In genomic region chr2:96138146-96139145, GRCh38 we compare ENCODE assay signal across 8 cellular contexts.
DNase-seq lines count a peak whose midpoint lies in the region; ATAC-seq, FAIRE-seq and TF ChIP-seq lines count a peak whose summit lies in the region.

Gene ASTL (minus strand): TSS chr2:96138502. CDS start chr2:96138436, 66 bp downstream.

- peak within 1 kb of the TSS; percentile 74 for H3K27ac Mint-ChIP-seq in stimulated activated effector memory CD8-positive, alpha-beta T cell treated with anti-CD3 and anti-CD28 coated beads, Interleukin-12 subunit alpha, Interleukin-12 subunit beta, amount 100 ng/mL, for 72 hours

- in situ Hi-C loops in astrocyte of the cerebellum (cut with HindIII; ENCODE audit: low sequenced_read_pairs), result loop anchor here (10.0 kb wide), 1 partner anchor 126 kb away; the partner anchor contains the start of genes CIAO1 and TMEM127

- peaks cover 74% of the 10 kb centered on the region for H3K36me3 Mint-ChIP-seq in stimulated activated effector memory CD8-positive, alpha-beta T cell treated with anti-CD3 and anti-CD28 coated beads, Interleukin-12 subunit alpha, Interleukin-12 subunit beta, amount 100 ng/mL, for 72 hours

- ATAC-seq in stimulated activated effector memory CD8-positive, alpha-beta T cell treated with anti-CD3 and anti-CD28 coated beads, Interleukin-12 subunit alpha, Interleukin-12 subunit beta, amount 100 ng/mL, for 72 hours, result peak; percentile 50
- no peak for ATAC-seq in GM19455 (IDR thresholded peaks at IDR 0.05; ENCODE audit: unreplicated experiment)

- peak; percentile 65 for TF ChIP-seq CTCF in astrocyte of the cerebellum (IDR thresholded peaks at IDR 0.05; ENCODE audit: low read depth, low read length, missing control alignments)

- H3K4me1 Mint-ChIP-seq in stimulated activated effector memory CD8-positive, alpha-beta T cell treated with anti-CD3 and anti-CD28 coated beads, Interleukin-12 subunit alpha, Interleukin-12 subunit beta, amount 100 ng/mL, for 72 hours, result peaks cover 37% of the 10 kb centered on the region

- peak; percentile 68 for FAIRE-seq in HTR-8/SVneo (lab: Jason Lieb, UNC)

- H3K4me3 ChIP-seq in astrocyte of the cerebellum (ENCODE audit: low read depth, low read length), result no peak within 1 kb of the TSS

- H3K9me3 Mint-ChIP-seq in stimulated activated effector memory CD8-positive, alpha-beta T cell treated with anti-CD3 and anti-CD28 coated beads, Interleukin-12 subunit alpha, Interleukin-12 subunit beta, amount 100 ng/mL, for 72 hours, result no peaks in the 10 kb centered on the region

- H3K4me3 Mint-ChIP-seq in stimulated activated effector memory CD8-positive, alpha-beta T cell treated with anti-CD3 and anti-CD28 coated beads, Interleukin-12 subunit alpha, Interleukin-12 subunit beta, amount 100 ng/mL, for 72 hours, result no peak within 1 kb of the TSS

- DNase-seq in NCI-H1417 (lab: John Stamatoyannopoulos, UW), result peak; percentile 26 to 77 (median 67)
- DNase-seq in NCI-H1417 treated with DMSO at 0.1 percent for 48 hours (lab: John Stamatoyannopoulos, UW), result no peak
- peak; percentile 76 for DNase-seq in HTR-8/SVneo (ENCODE audit: insufficient read length, low spot score)
- peak; percentile 87 for DNase-seq in SW480 (ENCODE audit: low spot score)
- DNase-seq in astrocyte of the cerebellum (ENCODE audit: low read depth), result no peak
- DNase-seq in iPS-NIHi11 (ENCODE audit: low spot score), result peak; percentile 84
- peak in 1 of 2 donors; percentile 75 for DNase-seq in stimulated activated effector memory CD8-positive, alpha-beta T cell treated with anti-CD3 and anti-CD28 coated beads, Interleukin-12 subunit alpha, Interleukin-12 subunit beta, amount 100 ng/mL, for 72 hours (ENCODE audit: low spot score in 2 of 2)

Comparison
In these comparisons a context has a peak if more than half of its experiments do, and no peak if none do; other contexts are left out.
1. DNase-seq: peak in NCI-H1417 (3 of 3), HTR-8/SVneo (single experiment), SW480 (single experiment) and iPS-NIHi11 (single experiment); none in NCI-H1417 treated with DMSO at 0.1 percent for 48 hours (single experiment) and astrocyte of the cerebellum (single experiment).